In the genomic region with DNA sequence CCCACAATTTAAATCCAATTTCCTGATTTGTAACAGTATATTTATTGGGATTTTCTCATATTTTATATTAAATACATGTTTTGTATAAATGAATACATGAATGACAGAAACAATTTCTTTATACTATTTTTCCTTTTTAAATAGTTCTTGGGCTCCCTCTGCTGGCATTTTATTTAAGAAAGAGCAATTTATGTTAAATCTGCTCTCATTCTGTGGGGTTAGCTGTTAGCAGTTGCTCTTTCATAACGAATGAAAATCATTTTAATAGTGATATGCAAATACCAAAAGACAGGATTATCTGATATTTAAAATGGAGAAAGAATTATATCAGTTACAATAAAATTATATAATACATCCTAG, we compare ENCODE assay signal across 8 cellular contexts.
DNase-seq lines count a peak whose midpoint lies in the region; TF ChIP-seq lines count a peak whose summit lies in the region.

No MANE protein-coding gene starts in this region.

- H3K4me3 ChIP-seq in astrocyte of the spinal cord (ENCODE audit: low read depth, low read length) (no peak overlapping the region), MG63 (no peak overlapping the region)

- peak; percentile 41 for TF ChIP-seq CTCF in astrocyte of the spinal cord (IDR thresholded peaks at IDR 0.05; ENCODE audit: low read depth, low read length)

- DNase-seq in GM03348 (ENCODE audit: low spot score) (peak; percentile 56), NCI-H146 treated with DMSO at 0.1 percent for 48 hours (lab: John Stamatoyannopoulos, UW; ENCODE audit: unreplicated experiment) (peak; percentile 46), astrocyte of the spinal cord (ENCODE audit: low read depth, low spot score) (peak; percentile 57), middle frontal gyrus (ENCODE audit: extremely low spot score, low spot score) (peak; percentile 53), MG63 (no peak), HK-2 (ENCODE audit: unreplicated experiment) (no peak)
- no peak for DNase-seq in activated CD4-positive, alpha-beta T cell treated with anti-CD3 and anti-CD28 coated beads, Interleukin-2, amount 50 U/mL, for 48 hours
- no peak for DNase-seq in activated CD8-positive, alpha-beta memory T cell treated with anti-CD3 and anti-CD28 coated beads, Interleukin-2, amount 50 U/mL, for 4 hours

- H3K36me3 ChIP-seq in MG63, result no peaks in the 10 kb centered on the region

- H3K27me3 ChIP-seq in MG63, result no peaks in the 10 kb centered on the region

- in situ Hi-C loops in astrocyte of the spinal cord (cut with HindIII; ENCODE audit: low sequenced_read_pairs), result no loop called here

- no peaks in the 10 kb centered on the region for H3K9me3 ChIP-seq in MG63

Comparison
In these comparisons a context has a peak if more than half of its experiments do, and no peak if none do; other contexts are left out.
1. DNase-seq: peak in GM03348 (single experiment), NCI-H146 treated with DMSO at 0.1 percent for 48 hours (single experiment), astrocyte of the spinal cord (single experiment) and middle frontal gyrus (single experiment); none in MG63 (single experiment), HK-2 (single experiment), activated CD4-positive, alpha-beta T cell treated with anti-CD3 and anti-CD28 coated beads, Interleukin-2, amount 50 U/mL, for 48 hours (0 of 2) and activated CD8-positive, alpha-beta memory T cell treated with anti-CD3 and anti-CD28 coated beads, Interleukin-2, amount 50 U/mL, for 4 hours (single experiment).